3 cellular contexts compared by ENCODE assay signal in the genomic region with DNA sequence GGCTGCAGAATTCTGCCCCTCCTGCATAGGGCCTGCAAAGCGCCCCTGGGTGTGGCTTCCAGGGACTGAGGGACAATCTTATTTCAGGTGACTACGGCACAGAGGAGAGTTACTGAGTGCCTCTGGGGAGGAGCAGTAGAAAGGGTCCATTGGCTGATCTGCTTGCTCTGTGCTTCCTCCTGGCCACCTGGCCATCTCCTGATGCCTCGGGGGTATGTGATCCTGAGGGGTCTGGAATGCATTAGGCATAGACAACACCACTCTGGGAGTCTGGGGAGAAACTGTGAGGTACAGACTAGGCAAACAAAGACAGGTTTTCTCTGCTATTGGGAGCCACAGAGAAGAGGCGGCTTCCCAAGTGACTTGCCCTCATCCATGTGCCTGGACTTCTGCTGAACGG.
TF ChIP-seq lines count a peak whose summit lies in the region.

No MANE protein-coding gene starts in this region.

TF ChIP-seq in SK-N-SH, 30 proteins besides CTCF, POLR2A, EP300 and RAD21:
- TF ChIP-seq MXI1 (IDR thresholded peaks at IDR 0.05; ENCODE audit: low read depth, low read length) (0 out of 2 replicates have a peak, but pooled peaks have one; percentile 7), RCOR1 (IDR thresholded peaks at IDR 0.05; ENCODE audit: low read length) (no peak), IRF3 (IDR thresholded peaks at IDR 0.05; ENCODE audit: low read depth, low read length) (no peak)

TF ChIP-seq in SK-N-SH treated with all-trans-retinoic acid at 6 μM for 48 hours, 23 proteins besides CTCF, POLR2A, EP300 and RAD21 (continues in another document):
- TF ChIP-seq ISL1 (CRISPR knock-in tag; IDR thresholded peaks at IDR 0.05), result no peak
- no peak for TF ChIP-seq ESRRG (CRISPR knock-in tag; IDR thresholded peaks at IDR 0.05)
- no peak for TF ChIP-seq ZNF565 (CRISPR knock-in tag; conservative IDR thresholded peaks at IDR 0.05; ENCODE audit: low read depth)
- TF ChIP-seq, protein P1, sequence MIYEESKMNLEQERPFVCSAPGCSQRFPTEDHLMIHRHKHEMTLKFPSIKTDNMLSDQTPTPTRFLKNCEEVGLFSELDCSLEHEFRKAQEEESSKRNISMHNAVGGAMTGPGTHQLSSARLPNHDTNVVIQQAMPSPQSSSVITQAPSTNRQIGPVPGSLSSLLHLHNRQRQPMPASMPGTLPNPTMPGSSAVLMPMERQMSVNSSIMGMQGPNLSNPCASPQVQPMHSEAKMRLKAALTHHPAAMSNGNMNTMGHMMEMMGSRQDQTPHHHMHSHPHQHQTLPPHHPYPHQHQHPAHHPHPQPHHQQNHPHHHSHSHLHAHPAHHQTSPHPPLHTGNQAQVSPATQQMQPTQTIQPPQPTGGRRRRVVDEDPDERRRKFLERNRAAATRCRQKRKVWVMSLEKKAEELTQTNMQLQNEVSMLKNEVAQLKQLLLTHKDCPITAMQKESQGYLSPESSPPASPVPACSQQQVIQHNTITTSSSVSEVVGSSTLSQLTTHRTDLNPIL (CRISPR knock-in tag; IDR thresholded peaks at IDR 0.05; ENCODE audit: low read depth), result no peak
- TF ChIP-seq, protein P2, sequence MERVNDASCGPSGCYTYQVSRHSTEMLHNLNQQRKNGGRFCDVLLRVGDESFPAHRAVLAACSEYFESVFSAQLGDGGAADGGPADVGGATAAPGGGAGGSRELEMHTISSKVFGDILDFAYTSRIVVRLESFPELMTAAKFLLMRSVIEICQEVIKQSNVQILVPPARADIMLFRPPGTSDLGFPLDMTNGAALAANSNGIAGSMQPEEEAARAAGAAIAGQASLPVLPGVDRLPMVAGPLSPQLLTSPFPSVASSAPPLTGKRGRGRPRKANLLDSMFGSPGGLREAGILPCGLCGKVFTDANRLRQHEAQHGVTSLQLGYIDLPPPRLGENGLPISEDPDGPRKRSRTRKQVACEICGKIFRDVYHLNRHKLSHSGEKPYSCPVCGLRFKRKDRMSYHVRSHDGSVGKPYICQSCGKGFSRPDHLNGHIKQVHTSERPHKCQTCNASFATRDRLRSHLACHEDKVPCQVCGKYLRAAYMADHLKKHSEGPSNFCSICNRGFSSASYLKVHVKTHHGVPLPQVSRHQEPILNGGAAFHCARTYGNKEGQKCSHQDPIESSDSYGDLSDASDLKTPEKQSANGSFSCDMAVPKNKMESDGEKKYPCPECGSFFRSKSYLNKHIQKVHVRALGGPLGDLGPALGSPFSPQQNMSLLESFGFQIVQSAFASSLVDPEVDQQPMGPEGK (CRISPR knock-in tag; IDR thresholded peaks at IDR 0.05; ENCODE audit: borderline replicate concordance), result no peak
- TF ChIP-seq ZFP30 (CRISPR knock-in tag; IDR thresholded peaks at IDR 0.05), result no peak
- no peak for TF ChIP-seq CSDC2 (CRISPR knock-in tag; IDR thresholded peaks at IDR 0.05)
- no peak for TF ChIP-seq ZFP3 (CRISPR knock-in tag; IDR thresholded peaks at IDR 0.05)
- no peak for TF ChIP-seq ZNF70 (CRISPR knock-in tag; IDR thresholded peaks at IDR 0.05)
- TF ChIP-seq, protein P3, sequence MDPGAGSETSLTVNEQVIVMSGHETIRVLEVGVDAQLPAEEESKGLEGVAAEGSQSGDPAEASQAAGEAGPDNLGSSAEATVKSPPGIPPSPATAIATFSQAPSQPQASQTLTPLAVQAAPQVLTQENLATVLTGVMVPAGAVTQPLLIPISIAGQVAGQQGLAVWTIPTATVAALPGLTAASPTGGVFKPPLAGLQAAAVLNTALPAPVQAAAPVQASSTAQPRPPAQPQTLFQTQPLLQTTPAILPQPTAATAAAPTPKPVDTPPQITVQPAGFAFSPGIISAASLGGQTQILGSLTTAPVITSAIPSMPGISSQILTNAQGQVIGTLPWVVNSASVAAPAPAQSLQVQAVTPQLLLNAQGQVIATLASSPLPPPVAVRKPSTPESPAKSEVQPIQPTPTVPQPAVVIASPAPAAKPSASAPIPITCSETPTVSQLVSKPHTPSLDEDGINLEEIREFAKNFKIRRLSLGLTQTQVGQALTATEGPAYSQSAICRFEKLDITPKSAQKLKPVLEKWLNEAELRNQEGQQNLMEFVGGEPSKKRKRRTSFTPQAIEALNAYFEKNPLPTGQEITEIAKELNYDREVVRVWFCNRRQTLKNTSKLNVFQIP (CRISPR knock-in tag; IDR thresholded peaks at IDR 0.05; ENCODE audit: borderline replicate concordance, low read depth), result no peak
- TF ChIP-seq TCF4 (CRISPR knock-in tag; IDR thresholded peaks at IDR 0.05; ENCODE audit: borderline replicate concordance), result no peak; the same call in 1 of the 2 replicates
- no peak for TF ChIP-seq SNAI2 (CRISPR knock-in tag; IDR thresholded peaks at IDR 0.05)
- TF ChIP-seq CSRNP3 (CRISPR knock-in tag; IDR thresholded peaks at IDR 0.05), result no peak
- no peak for TF ChIP-seq ZNF8 (CRISPR knock-in tag; IDR thresholded peaks at IDR 0.05)
- no peak for TF ChIP-seq ZC3H10 (CRISPR knock-in tag; IDR thresholded peaks at IDR 0.05)
- no peak for TF ChIP-seq PPARA (CRISPR knock-in tag; IDR thresholded peaks at IDR 0.05; ENCODE audit: borderline replicate concordance)
- no peak for TF ChIP-seq TOX (CRISPR knock-in tag; IDR thresholded peaks at IDR 0.05; ENCODE audit: borderline replicate concordance)

TF ChIP-seq in K562, 482 proteins besides CTCF, POLR2A, EP300 and RAD21:
- TF ChIP-seq RFX1 (IDR thresholded peaks at IDR 0.05), result no peak
- no peak for TF ChIP-seq MLLT1 (IDR thresholded peaks at IDR 0.05)
- no peak for TF ChIP-seq CCNT2 (IDR thresholded peaks at IDR 0.05; ENCODE audit: borderline replicate concordance, extremely low read depth, insufficient read length, low read depth, low read length)
- no peak for TF ChIP-seq CAMTA2 (CRISPR knock-in tag; conservative IDR thresholded peaks at IDR 0.05)
- TF ChIP-seq NR2C2 (CRISPR knock-in tag; IDR thresholded peaks at IDR 0.05), result no peak
- TF ChIP-seq NR2C2 (tag; IDR thresholded peaks at IDR 0.05), result no peak
- TF ChIP-seq, protein P4, sequence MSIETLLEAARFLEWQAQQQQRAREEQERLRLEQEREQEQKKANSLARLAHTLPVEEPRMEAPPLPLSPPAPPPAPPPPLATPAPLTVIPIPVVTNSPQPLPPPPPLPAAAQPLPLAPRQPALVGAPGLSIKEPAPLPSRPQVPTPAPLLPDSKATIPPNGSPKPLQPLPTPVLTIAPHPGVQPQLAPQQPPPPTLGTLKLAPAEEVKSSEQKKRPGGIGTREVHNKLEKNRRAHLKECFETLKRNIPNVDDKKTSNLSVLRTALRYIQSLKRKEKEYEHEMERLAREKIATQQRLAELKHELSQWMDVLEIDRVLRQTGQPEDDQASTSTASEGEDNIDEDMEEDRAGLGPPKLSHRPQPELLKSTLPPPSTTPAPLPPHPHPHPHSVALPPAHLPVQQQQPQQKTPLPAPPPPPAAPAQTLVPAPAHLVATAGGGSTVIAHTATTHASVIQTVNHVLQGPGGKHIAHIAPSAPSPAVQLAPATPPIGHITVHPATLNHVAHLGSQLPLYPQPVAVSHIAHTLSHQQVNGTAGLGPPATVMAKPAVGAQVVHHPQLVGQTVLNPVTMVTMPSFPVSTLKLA (conservative IDR thresholded peaks at IDR 0.05), result no peak
- no peak for TF ChIP-seq HSF4 (CRISPR knock-in tag; IDR thresholded peaks at IDR 0.05; ENCODE audit: borderline replicate concordance)
- no peak for TF ChIP-seq ZBTB26 (CRISPR knock-in tag; IDR thresholded peaks at IDR 0.05)
- no peak for TF ChIP-seq RBFOX2 (IDR thresholded peaks at IDR 0.05; ENCODE audit: low read depth, low read length)
- TF ChIP-seq NFE2L1 (tag; IDR thresholded peaks at IDR 0.05; ENCODE audit: borderline replicate concordance, low read depth), result no peak
- no peak for TF ChIP-seq ZHX1 (conservative IDR thresholded peaks at IDR 0.05; ENCODE audit: low read length)
- TF ChIP-seq FOXJ2 (tag; IDR thresholded peaks at IDR 0.05), result no peak
- TF ChIP-seq ZNF780A (CRISPR knock-in tag; IDR thresholded peaks at IDR 0.05), result no peak
- TF ChIP-seq TOE1 (IDR thresholded peaks at IDR 0.05; ENCODE audit: borderline replicate concordance), result no peak
- no peak for TF ChIP-seq TOE1 (CRISPR knock-in tag; IDR thresholded peaks at IDR 0.05; ENCODE audit: borderline replicate concordance, low read depth)
